In the genomic region with DNA sequence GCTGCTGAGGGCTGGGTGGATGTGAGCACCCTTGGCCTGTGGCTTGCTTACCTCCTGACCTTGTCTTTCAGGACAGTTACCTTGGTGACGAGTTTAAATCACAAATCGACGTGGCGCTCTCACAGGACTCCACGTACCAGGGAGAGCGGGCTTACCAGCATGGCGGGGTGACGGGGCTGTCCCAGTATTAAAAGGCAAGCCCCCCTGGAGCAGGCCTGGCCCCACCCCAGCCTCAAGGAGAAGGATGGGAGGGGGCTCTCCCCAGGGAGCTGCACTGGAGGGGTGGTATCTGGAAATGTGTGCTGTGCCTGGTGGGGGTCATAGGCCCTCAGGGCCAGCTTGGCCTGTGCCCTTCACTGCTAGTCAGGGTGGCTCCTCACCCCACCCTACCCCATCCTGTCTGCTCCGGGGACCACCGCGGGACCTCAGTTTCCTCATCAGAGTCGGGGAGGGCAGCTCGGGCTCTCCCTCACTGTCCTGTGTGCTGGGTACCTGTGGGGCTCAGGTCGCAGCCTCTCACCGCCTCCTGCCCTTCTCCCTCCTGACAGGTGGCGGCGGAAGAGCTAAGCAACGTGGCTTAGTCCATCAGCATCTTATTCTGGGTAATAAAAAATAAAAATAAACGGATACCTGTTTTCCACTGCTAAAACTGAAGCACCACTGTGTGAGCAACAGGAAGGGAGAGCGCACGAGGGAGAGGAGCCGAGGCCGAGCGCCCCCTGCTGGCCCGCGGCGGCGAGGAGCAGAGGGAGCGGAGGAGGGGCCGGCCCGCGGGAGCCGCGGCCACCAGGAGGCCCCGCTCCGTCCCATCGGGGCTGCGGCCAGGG, we compare ENCODE assay signal across 8 cellular contexts. TPM values are rescaled to one million over a fixed set of nuclear protein-coding genes. Genes with fewer than 3 reads are reported as not detected.
DNase-seq lines count a peak whose midpoint lies in the region; FAIRE-seq and TF ChIP-seq lines count a peak whose summit lies in the region.

No MANE protein-coding gene starts in this region.

- H3K9me3 ChIP-seq in WERI-Rb-1 (ENCODE audit: severe bottlenecking) (no peaks in the 10 kb centered on the region), keratinocyte (ENCODE audit: control insufficient read depth, low read depth, low read length) (no peaks in the 10 kb centered on the region)

- H3K4me3 ChIP-seq in WERI-Rb-1 (ENCODE audit: low read depth, low read length) (no peak overlapping the region), keratinocyte (ENCODE audit: control insufficient read depth in 2 of 3, extremely low read depth in 1 of 3, insufficient read depth in 2 of 3, low read depth in 1 of 3, low read length in 3 of 3) (no peak overlapping the region)

- H3K27ac ChIP-seq in WERI-Rb-1: peak overlapping the region; percentile 22; the same call in 1 of the 2 replicates
- H3K27ac ChIP-seq in keratinocyte (ENCODE audit: control insufficient read depth, insufficient read depth, low read length): no peak overlapping the region

- H3K27me3 ChIP-seq in WERI-Rb-1 (ENCODE audit: insufficient read depth, low read depth, severe bottlenecking) (no peaks in the 10 kb centered on the region), keratinocyte (ENCODE audit: control insufficient read depth, extremely low read depth, insufficient read depth, low read length) (peaks cover 6% of the 10 kb centered on the region)

- no peak overlapping the region for H3K4me2 ChIP-seq in keratinocyte (ENCODE audit: control insufficient read depth, extremely low read depth, insufficient read depth, low read depth, low read length)

- no peaks in the 10 kb centered on the region for H3K9me1 ChIP-seq in keratinocyte (ENCODE audit: control insufficient read depth, extremely low read depth, insufficient read depth, low read length)

- no peak for FAIRE-seq in keratinocyte (lab: Jason Lieb, UNC)

- no peaks in the 10 kb centered on the region for H3K4me1 ChIP-seq in keratinocyte (ENCODE audit: control insufficient read depth, extremely low read depth, insufficient read depth, low read length)

- dilution Hi-C loops in keratinocyte (cut with MboI; ENCODE audit: extremely low pct_ligation_motif_present, low sequenced_read_pairs): no loop called here

- H4K20me1 ChIP-seq in keratinocyte (ENCODE audit: control insufficient read depth, extremely low read depth, insufficient read depth, low read length): peaks cover 5% of the 10 kb centered on the region

- H3K9ac ChIP-seq in keratinocyte (ENCODE audit: control insufficient read depth, extremely low read depth, insufficient read depth, low read length): no peak overlapping the region

- H3K36me3 ChIP-seq in WERI-Rb-1 (peaks cover 64% of the 10 kb centered on the region), keratinocyte (ENCODE audit: control insufficient read depth in 2 of 2, extremely low read depth in 1 of 2, insufficient read depth in 2 of 2, low read length in 2 of 2) (peaks cover 38 to 48% of the 10 kb centered on the region in 2 experiments)

- TF ChIP-seq CTCF in WERI-Rb-1 (IDR thresholded peaks at IDR 0.05; ENCODE audit: low read depth, low read length) (peak; percentile 96), keratinocyte (optimal IDR thresholded peaks at IDR 0.05 in 1 of 3, IDR thresholded peaks at IDR 0.05 in 1 of 3, conservative IDR thresholded peaks at IDR 0.05 in 1 of 3; ENCODE audit: extremely low read depth in 1 of 3, insufficient read depth in 2 of 3, low read length in 3 of 3) (peak; percentile 84 to 89 (median 87))

- in situ Hi-C loops in T47D (cut with HindIII; ENCODE audit: low pct_unique_long_range_greater_than_20kb, low sequenced_read_pairs): no loop called here

- DNase-seq in D341Med (ENCODE audit: low spot score): peak; percentile 95
- DNase-seq in HuH-7 (ENCODE audit: low spot score): peak; percentile 97
- peak; percentile 58 for DNase-seq in WERI-Rb-1
- DNase-seq in T47D (ENCODE audit: low read depth in 1 of 2, low spot score in 1 of 2): peak; percentile 56 to 86
- no peak for DNase-seq in keratinocyte (ENCODE audit: low read depth, low spot score)
- DNase-seq in stimulated activated CD4-positive, alpha-beta T cell treated with anti-CD3 and anti-CD28 coated beads, Interleukin-1b, Interleukin-23, amount 100 ng/mL, for 4 hours (ENCODE audit: low read depth in 2 of 2): peak; percentile 58 to 61
- DNase-seq in NCI-H524 treated with DMSO at 0.1 percent for 48 hours (lab: John Stamatoyannopoulos, UW): no peak
- DNase-seq in OCI-M2 (lab: John Stamatoyannopoulos, UW; ENCODE audit: unreplicated experiment): no peak

- H3K79me2 ChIP-seq in keratinocyte (ENCODE audit: control insufficient read depth, insufficient read depth, low read length): no peaks in the 10 kb centered on the region

- no peak overlapping the region for H2AFZ ChIP-seq in keratinocyte (ENCODE audit: control insufficient read depth, low read length)

RNA-seq across cellular contexts. Expression of a gene that starts 29.8 kb away (rescaled TPM):
- 0.09 to 0.23 TPM (median 0.14 TPM) in 3 replicates for polyA plus RNA-seq in keratinocyte
- 0.62 TPM for polyA plus RNA-seq in keratinocyte (2011; ENCODE audit: low read depth)
- polyA plus RNA-seq in keratinocyte (2011; cell fraction: cytosol; rRNA removed): 0.12 and 0.32 TPM in 2 replicates
- polyA plus RNA-seq in keratinocyte (2011; cell fraction: nucleus; rRNA removed): 0.41 and 1.2 TPM in 2 replicates
- 0.21 and 0.75 TPM in 2 replicates for polyA plus RNA-seq in keratinocyte (2012; ENCODE audit: low replicate concordance)
- polyA minus RNA-seq in keratinocyte: 0.52 TPM in 1 of 3 replicates, not detected in the others
- not detected for polyA minus RNA-seq in keratinocyte (2011; cell fraction: cytosol; rRNA and poly(A)+ RNA removed)
- polyA minus RNA-seq in keratinocyte (2011; cell fraction: nucleus; rRNA and poly(A)+ RNA removed): 0.93 TPM in 1 of 2 replicates, not detected in the other

RNA-seq across cellular contexts. Expression of a gene that starts 34.4 kb away (rescaled TPM):
- 22.5 to 48.5 TPM (median 33.7 TPM) in 3 replicates for polyA plus RNA-seq in keratinocyte
- polyA plus RNA-seq in keratinocyte (2011; ENCODE audit: low read depth): 18.6 TPM
- polyA plus RNA-seq in keratinocyte (2011; cell fraction: cytosol; rRNA removed): 20.6 and 23.0 TPM in 2 replicates
- 86.3 and 88.6 TPM in 2 replicates for polyA plus RNA-seq in keratinocyte (2011; cell fraction: nucleus; rRNA removed)
- 32.0 and 48.9 TPM in 2 replicates for polyA plus RNA-seq in keratinocyte (2012; ENCODE audit: low replicate concordance)
- 46.1 to 104 TPM (median 79.0 TPM) in 3 replicates for polyA minus RNA-seq in keratinocyte
- polyA minus RNA-seq in keratinocyte (2011; cell fraction: cytosol; rRNA and poly(A)+ RNA removed): 44.5 TPM
- polyA minus RNA-seq in keratinocyte (2011; cell fraction: nucleus; rRNA and poly(A)+ RNA removed): 88.3 and 110 TPM in 2 replicates

RNA-seq across cellular contexts. Expression of a gene that starts 53.0 kb away (rescaled TPM):
- polyA plus RNA-seq in keratinocyte: 109 to 198 TPM (median 137 TPM) in 3 replicates
- polyA plus RNA-seq in keratinocyte (2011; ENCODE audit: low read depth): 51.6 TPM
- polyA plus RNA-seq in keratinocyte (2011; cell fraction: cytosol; rRNA removed): 94.7 and 217 TPM in 2 replicates
- polyA plus RNA-seq in keratinocyte (2011; cell fraction: nucleus; rRNA removed): 78.8 and 124 TPM in 2 replicates
- 125 and 165 TPM in 2 replicates for polyA plus RNA-seq in keratinocyte (2012; ENCODE audit: low replicate concordance)
- 83.4 to 139 TPM (median 121 TPM) in 3 replicates for polyA minus RNA-seq in keratinocyte
- 235 TPM for polyA minus RNA-seq in keratinocyte (2011; cell fraction: cytosol; rRNA and poly(A)+ RNA removed)
- polyA minus RNA-seq in keratinocyte (2011; cell fraction: nucleus; rRNA and poly(A)+ RNA removed): 62.3 and 70.8 TPM in 2 replicates

RNA-seq across cellular contexts. Expression of a gene that starts 53.3 kb away (rescaled TPM):
- polyA plus RNA-seq in keratinocyte: 33.1 to 59.4 TPM (median 39.2 TPM) in 3 replicates
- polyA plus RNA-seq in keratinocyte (2011; ENCODE audit: low read depth): 26.9 TPM
- polyA plus RNA-seq in keratinocyte (2011; cell fraction: cytosol; rRNA removed): 25.1 and 41.3 TPM in 2 replicates
- 33.1 and 34.0 TPM in 2 replicates for polyA plus RNA-seq in keratinocyte (2011; cell fraction: nucleus; rRNA removed)
- polyA plus RNA-seq in keratinocyte (2012; ENCODE audit: low replicate concordance): 24.3 and 30.8 TPM in 2 replicates
- polyA minus RNA-seq in keratinocyte: 36.4 to 162 TPM (median 53.6 TPM) in 3 replicates
- polyA minus RNA-seq in keratinocyte (2011; cell fraction: cytosol; rRNA and poly(A)+ RNA removed): 66.4 TPM
- 15.8 and 16.9 TPM in 2 replicates for polyA minus RNA-seq in keratinocyte (2011; cell fraction: nucleus; rRNA and poly(A)+ RNA removed)

Comparison
In these comparisons a context has a peak if more than half of its experiments do, and no peak if none do; other contexts are left out.
1. DNase-seq: peak in D341Med (single experiment), HuH-7 (single experiment), WERI-Rb-1 (single experiment), T47D (2 of 2) and stimulated activated CD4-positive, alpha-beta T cell treated with anti-CD3 and anti-CD28 coated beads, Interleukin-1b, Interleukin-23, amount 100 ng/mL, for 4 hours (2 of 2); none in keratinocyte (single experiment), NCI-H524 treated with DMSO at 0.1 percent for 48 hours (single experiment) and OCI-M2 (single experiment).